ENCODE assay signal across 11 cellular contexts in the genomic region with DNA sequence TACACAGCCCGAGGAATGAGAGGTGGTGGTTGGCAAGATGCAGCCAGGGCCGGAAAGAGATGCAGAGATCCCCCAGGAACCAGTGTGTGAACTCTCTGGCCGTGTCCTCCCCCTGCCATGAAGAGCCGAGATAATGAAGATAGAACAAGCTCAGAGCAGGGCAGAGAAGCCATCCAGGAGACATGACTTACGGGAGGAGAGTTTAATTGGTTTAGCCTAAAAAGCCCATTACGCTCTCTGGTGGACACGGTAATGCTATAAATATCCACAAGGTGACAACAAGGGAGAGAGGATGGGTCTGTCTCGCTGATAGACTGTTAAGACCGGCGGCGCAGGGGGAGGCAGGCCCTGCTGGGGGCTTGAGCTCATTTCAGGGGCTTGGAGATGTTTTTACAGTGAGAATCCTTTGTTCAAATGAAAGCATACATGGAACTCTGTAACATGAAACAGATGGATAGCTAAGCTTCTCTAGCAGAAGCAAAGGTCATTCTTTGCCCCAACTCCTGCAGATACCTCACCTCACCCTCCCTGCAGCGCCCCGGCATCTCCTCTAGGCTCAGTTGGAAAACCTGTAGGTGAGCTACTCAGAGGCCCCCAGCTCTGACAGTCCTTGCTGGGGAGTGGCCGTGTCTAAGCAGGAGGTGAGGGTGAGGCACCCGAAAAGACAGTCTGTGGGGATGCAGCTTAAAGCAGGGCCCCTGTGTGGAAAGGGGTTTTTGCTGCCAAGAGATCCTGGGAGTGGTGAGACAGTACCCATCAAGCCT. TPM values are rescaled to one million over a fixed set of nuclear protein-coding genes. Genes with fewer than 3 reads are reported as not detected.
DNase-seq lines count a peak whose midpoint lies in the region; ATAC-seq and TF ChIP-seq lines count a peak whose summit lies in the region.
"Had no signal": no experiment of that assay in that cellular context is flagged by ENCODE, and none has a peak within 500 bp of the region (broad histone marks: within the 10 kb centered on the region; RNA-seq: fewer than 3 reads in every experiment).

No MANE protein-coding gene starts in this region.

- H3K27ac Mint-ChIP-seq in naive B cell = peak overlapping the region in 2 of 6 donors; percentile 39 to 81

- H3K4me3 Mint-ChIP-seq in naive B cell = peak overlapping the region in 5 of 8 donors; percentile 21 to 80 (median 72)

- POLR2A ChIA-PET in AG04449 (lab: Yijun Ruan, JAX) = interaction anchor here (0.8 to 1.9 kb wide), 7 partner anchors 15 to 85 kb away, joined by 3 to 9 read pairs (median 4); partner anchors contain the start of gene LOXL4

- H3K36me3 Mint-ChIP-seq in naive B cell = no peaks in the 10 kb centered on the region

- peaks cover 36 to 37% (median 36%) of the 10 kb centered on the region in 3 donors for H3K27me3 Mint-ChIP-seq in naive B cell

- H3K9me3 ChIP-seq in HUES64 (ENCODE audit: insufficient read depth, low read depth, low read length) = no peaks in the 10 kb centered on the region

- H3K27me3 ChIP-seq in HUES64 (ENCODE audit: insufficient read depth, low read length) (no peaks in the 10 kb centered on the region), dorsolateral prefrontal cortex (no peaks in the 10 kb centered on the region)

- WGBS in HUES64 = 72% methylated on average over 15 of the region's 15 CpGs

- no peaks in the 10 kb centered on the region for H3K36me3 ChIP-seq in HUES64 (ENCODE audit: insufficient read depth, low read length)

- H3K4me1 Mint-ChIP-seq in naive B cell = peaks cover 9 to 19% (median 16%) of the 10 kb centered on the region in 3 donors

- no peak for ATAC-seq in naive B cell (ENCODE audit: low read depth in 2 of 2)
- no peak for ATAC-seq in GM18861 (IDR thresholded peaks at IDR 0.05; ENCODE audit: unreplicated experiment)

- intact Hi-C loops in dorsolateral prefrontal cortex (cut with DNase I) = loop anchor here (2.0 to 10.0 kb wide), 6 partner anchors 46 to 544 kb away; no protein-coding TSS in a partner anchor

- H3K9ac ChIP-seq in HUES64 (ENCODE audit: low read depth, low read length) = no peak overlapping the region

- CTCF ChIA-PET in AG04449 (lab: Yijun Ruan, JAX) = interaction anchor here (0.7 to 7.3 kb wide), 59 partner anchors 8 to 263 kb away, joined by 3 to 142 read pairs (median 5); partner anchors contain the start of genes HPS1, LOXL4 and R3HCC1L

- peaks cover 5% of the 10 kb centered on the region; the same call in 1 of the 2 replicates for H3K4me1 ChIP-seq in HUES64 (ENCODE audit: insufficient read depth, low read length)

- no peak overlapping the region for H3K27ac ChIP-seq in HUES64 (ENCODE audit: low read depth, low read length)
- H3K27ac ChIP-seq in dorsolateral prefrontal cortex = peak overlapping the region in 44 of 59 donors; percentile 3 to 84 (median 53)

- TF ChIP-seq CTCF in AG04449 (IDR thresholded peaks at IDR 0.05; ENCODE audit: insufficient read depth, low read length, missing control alignments) (no peak), dorsolateral prefrontal cortex (IDR thresholded peaks at IDR 0.05 in 54 of 56, conservative IDR thresholded peaks at IDR 0.05 in 2 of 56; ENCODE audit: low read depth in 1 of 56, partially characterized antibody in 56 of 56) (no peak)

- DNase-seq in AG04449 (ENCODE audit: low read depth, low spot score) = no peak
- no peak for DNase-seq in dorsolateral prefrontal cortex
- DNase-seq in naive B cell = no peak
- DNase-seq in NCI-H1436 treated with DMSO at 0.1 percent for 48 hours (lab: John Stamatoyannopoulos, UW) = no peak
- DNase-seq in hepatic stellate cell (ENCODE audit: low spot score) = no peak
- no peak for DNase-seq in NCI-H1048 (lab: John Stamatoyannopoulos, UW)
- DNase-seq: activated T-cell treated with anti-CD3 and anti-CD28 coated beads for 4 hours; central memory CD4-positive, alpha-beta T cell; NCI-H2029 had no signal

- peaks cover 0 to 9% (median 0%) of the 10 kb centered on the region in 7 donors for H3K9me3 Mint-ChIP-seq in naive B cell

- H3K4me3 ChIP-seq in AG04449 (ENCODE audit: low read depth, low read length) (peak overlapping the region; percentile 15; the same call in 1 of the 2 replicates), HUES64 (ENCODE audit: low read length) (peak overlapping the region; percentile 32), dorsolateral prefrontal cortex (peak overlapping the region in 33 of 59 donors; percentile 0 to 53 (median 36))

RNA-seq across cellular contexts. Expression of gene LOXL4, which starts 40.8 kb away (rescaled TPM):
- 0.55 TPM for polyA plus RNA-seq in HUES64 (2013, experiment 1 of 2)
- 1.3 TPM for polyA plus RNA-seq in HUES64 (2013, experiment 2 of 2)
- total RNA-seq in dorsolateral prefrontal cortex = 1 to 10 TPM in 8 of 120 experiments, under 1 TPM in 109, not detected in 3; 0.13 to 3.3 (median 0.50) TPM
- 1 to 10 TPM in 1 of 6 donors, under 1 TPM in 4, not detected in 1; 0.24 to 2.1 (median 0.43) TPM for polyA plus RNA-seq in naive B cell (ENCODE audit: low read depth in 6 of 6)
